ENCODE assay signal across 9 cellular contexts in the genomic region with DNA sequence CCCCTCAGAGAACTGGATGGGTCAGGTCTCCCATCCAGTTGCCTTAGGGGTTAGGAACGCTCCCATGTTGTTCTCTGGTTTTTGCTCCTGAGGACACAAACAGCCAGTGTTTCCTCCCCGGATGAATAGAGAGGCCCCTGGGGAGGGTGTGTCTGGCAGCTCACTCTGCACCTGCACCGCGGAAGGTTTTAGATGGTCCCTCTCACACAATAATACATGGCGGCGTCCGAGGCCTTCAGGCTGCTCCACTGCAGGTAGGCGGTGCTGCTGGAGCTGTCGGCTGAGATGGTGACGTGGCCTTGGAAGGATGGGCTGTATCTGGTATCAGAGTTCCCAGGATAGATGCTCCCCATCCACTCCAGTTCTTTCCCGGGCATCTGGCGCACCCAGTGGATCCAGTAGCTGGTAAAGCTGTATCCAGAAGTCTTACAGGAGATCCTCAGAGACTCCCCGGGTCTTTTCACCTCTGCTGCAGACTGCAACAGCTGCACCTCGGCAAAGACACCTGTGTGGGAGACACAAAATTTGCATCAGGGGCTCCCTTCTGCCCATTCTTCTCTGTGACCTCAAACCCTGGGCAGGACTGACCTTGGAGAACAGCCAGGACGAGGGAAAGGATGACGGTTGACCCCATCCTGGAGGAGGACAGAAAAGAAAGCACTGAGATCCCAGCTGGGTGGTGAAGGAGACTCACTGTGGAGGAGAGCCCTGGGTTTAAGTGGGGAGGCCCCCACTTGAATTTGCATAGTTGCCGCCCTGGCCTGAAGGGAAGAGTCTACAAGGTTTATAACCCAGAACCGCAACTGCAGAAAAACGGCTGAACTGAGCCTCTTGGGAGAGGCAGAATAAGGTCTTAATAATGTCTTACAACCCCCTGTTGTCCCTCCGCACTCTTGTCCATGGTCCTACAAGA.
DNase-seq lines count a peak whose midpoint lies in the region; ATAC-seq and TF ChIP-seq lines count a peak whose summit lies in the region.
"Had no signal": no experiment of that assay in that cellular context is flagged by ENCODE, and none has a peak within 500 bp of the region (broad histone marks: within the 10 kb centered on the region; RNA-seq: fewer than 3 reads in every experiment).

No MANE protein-coding gene starts in this region.

- H3K4me3 Mint-ChIP-seq in progenitor cell of endocrine pancreas (ENCODE audit: low read depth): no peak overlapping the region
- H3K4me3 Mint-ChIP-seq: activated naive CD4-positive, alpha-beta T cell treated with anti-CD3 and anti-CD28 coated beads, Interleukin-2, amount 50 U/mL, for 24 hours had no signal

- no peak overlapping the region for H3K27ac Mint-ChIP-seq in progenitor cell of endocrine pancreas
- H3K27ac Mint-ChIP-seq: activated naive CD4-positive, alpha-beta T cell treated with anti-CD3 and anti-CD28 coated beads, Interleukin-2, amount 50 U/mL, for 24 hours had no signal

- H3K4me1 Mint-ChIP-seq in progenitor cell of endocrine pancreas (ENCODE audit: low read depth): no peaks in the 10 kb centered on the region

- no peak for TF ChIP-seq CTCF in progenitor cell of endocrine pancreas (IDR thresholded peaks at IDR 0.05; ENCODE audit: unreplicated experiment)

- H3K36me3 Mint-ChIP-seq in progenitor cell of endocrine pancreas (ENCODE audit: insufficient read depth): no peaks in the 10 kb centered on the region
- H3K36me3 Mint-ChIP-seq: activated naive CD4-positive, alpha-beta T cell treated with anti-CD3 and anti-CD28 coated beads, Interleukin-2, amount 50 U/mL, for 24 hours had no signal

- no peaks in the 10 kb centered on the region for H3K27me3 Mint-ChIP-seq in progenitor cell of endocrine pancreas
- H3K27me3 Mint-ChIP-seq: activated naive CD4-positive, alpha-beta T cell treated with anti-CD3 and anti-CD28 coated beads, Interleukin-2, amount 50 U/mL, for 24 hours had no signal

- TF ChIP-seq POLR2A in GM18526 (IDR thresholded peaks at IDR 0.05; ENCODE audit: extremely low read depth, insufficient read length): peak; percentile 41

- H3K9me3 Mint-ChIP-seq in progenitor cell of endocrine pancreas (ENCODE audit: low read depth): peaks cover 67% of the 10 kb centered on the region
- H3K9me3 Mint-ChIP-seq: activated naive CD4-positive, alpha-beta T cell treated with anti-CD3 and anti-CD28 coated beads, Interleukin-2, amount 50 U/mL, for 24 hours had no signal

- peak; percentile 69 for ATAC-seq in GM21447 (IDR thresholded peaks at IDR 0.05; ENCODE audit: unreplicated experiment)
- ATAC-seq in HG03342 (IDR thresholded peaks at IDR 0.05; ENCODE audit: unreplicated experiment): peak; percentile 52

- peak; percentile 51 for DNase-seq in germinal center (ENCODE audit: low spot score)
- no peak for DNase-seq in progenitor cell of endocrine pancreas (ENCODE audit: low spot score, unreplicated experiment)
- DNase-seq in cerebellar cortex (ENCODE audit: low spot score): no peak
- DNase-seq in NCI-H774 (lab: John Stamatoyannopoulos, UW): no peak
- DNase-seq: ovary had no signal
